ENCODE assay signal across 8 cellular contexts in genomic region chrX:34300871-34301270, GRCh38.
DNase-seq lines count a peak whose midpoint lies in the region; ATAC-seq lines count a peak whose summit lies in the region.

No MANE protein-coding gene starts in this region.

- DNase-seq in COLO829 (ENCODE audit: low spot score): peak; percentile 12
- peak; percentile 2 for DNase-seq in NCI-H524 treated with DMSO at 0.1 percent for 48 hours (lab: John Stamatoyannopoulos, UW)
- peak; percentile 43 to 61 for DNase-seq in dermis microvascular lymphatic vessel endothelial cell (ENCODE audit: low read depth in 2 of 2)
- DNase-seq in naive B cell: peak; percentile 0
- no peak for DNase-seq in KG1 (lab: John Stamatoyannopoulos, UW)
- no peak for DNase-seq in SHP77 (lab: John Stamatoyannopoulos, UW)

- no peaks in the 10 kb centered on the region for H3K36me3 Mint-ChIP-seq in naive B cell

- H3K27me3 Mint-ChIP-seq in naive B cell: no peaks in the 10 kb centered on the region

- peaks cover 0 to 1% (median 0%) of the 10 kb centered on the region in 7 donors for H3K9me3 Mint-ChIP-seq in naive B cell

- H3K4me1 Mint-ChIP-seq in naive B cell: no peaks in the 10 kb centered on the region

- no peak overlapping the region for H3K4me3 Mint-ChIP-seq in naive B cell

- H3K27ac Mint-ChIP-seq in naive B cell: no peak overlapping the region

- ATAC-seq in GM18868 (IDR thresholded peaks at IDR 0.05; ENCODE audit: unreplicated experiment) (peak; percentile 53), naive B cell (ENCODE audit: low read depth in 2 of 2) (no peak), GM18520 (IDR thresholded peaks at IDR 0.05; ENCODE audit: unreplicated experiment) (no peak)

Comparison
In these comparisons a context has a peak if more than half of its experiments do, and no peak if none do; other contexts are left out.
1. DNase-seq: peak in COLO829 (single experiment), NCI-H524 treated with DMSO at 0.1 percent for 48 hours (single experiment), dermis microvascular lymphatic vessel endothelial cell (2 of 2) and naive B cell (single experiment); none in KG1 (single experiment) and SHP77 (0 of 2).